ENCODE assay signal across 12 cellular contexts in genomic region chr2:67260348-67261277, GRCh38.
A peak's percentile ranks its signal among the peaks of the same experiment; 100 is the strongest.
DNase-seq lines count a peak whose midpoint lies in the region; ATAC-seq, FAIRE-seq and TF ChIP-seq lines count a peak whose summit lies in the region.
"Had no signal": no experiment of that assay in that cellular context is flagged by ENCODE, and none has a peak within 500 bp of the region (broad histone marks: within the 10 kb centered on the region; RNA-seq: fewer than 3 reads in every experiment).

No MANE protein-coding gene starts in this region.

- ATAC-seq in gastroesophageal sphincter (peak; percentile 90), GM18873 (IDR thresholded peaks at IDR 0.05; ENCODE audit: low FRiP score, unreplicated experiment) (no peak)

- peak; percentile 88 for TF ChIP-seq EP300 in gastroesophageal sphincter (IDR thresholded peaks at IDR 0.05)

- no peaks in the 10 kb centered on the region for H3K79me2 ChIP-seq in OCI-LY7 (ENCODE audit: insufficient read depth, low read depth, low read length)

- TF ChIP-seq POLR2A in gastroesophageal sphincter (IDR thresholded peaks at IDR 0.05), result no peak

- H3K4me1 ChIP-seq in gastroesophageal sphincter, result peaks cover 0 to 28% (median 9%) of the 10 kb centered on the region in 3 donors
- H3K4me1 ChIP-seq in rectal smooth muscle tissue (ENCODE audit: control insufficient read depth, insufficient read depth, low read length), result peaks cover 14% of the 10 kb centered on the region
- no peaks in the 10 kb centered on the region for H3K4me1 ChIP-seq in OCI-LY7 (ENCODE audit: insufficient read depth, low read length, poor library complexity, severe bottlenecking)

- no peak for TF ChIP-seq CTCF in gastroesophageal sphincter (IDR thresholded peaks at IDR 0.05)
- TF ChIP-seq CTCF in OCI-LY7 (conservative IDR thresholded peaks at IDR 0.05; ENCODE audit: low read length), result no peak

- no peak overlapping the region for H2AFZ ChIP-seq in OCI-LY7 (ENCODE audit: low read length)

- CTCF ChIA-PET in OCI-LY7 (lab: Charles Lee; ENCODE audit: unreplicated experiment), result no interaction called here

- H3K9ac ChIP-seq in rectal smooth muscle tissue (ENCODE audit: low read length), result no peak overlapping the region

- no peaks in the 10 kb centered on the region for H3K4me1 Mint-ChIP-seq in activated T-helper 2 cell treated with anti-CD3 and anti-CD28 coated beads, Interferon-gamma antibody, Interleukin-2, Interleukin-4, amounts not matched to agents 10 μg/mL and 5 μg/mL and 100 μg/mL, durations not matched to agents 14 hours and 24 hours and 36 hours (ENCODE audit: low read depth)
- H3K4me1 Mint-ChIP-seq: naive B cell had no signal

- H3K27ac ChIP-seq in gastroesophageal sphincter (peak overlapping the region; percentile 85 to 99 (median 87)), rectal smooth muscle tissue (ENCODE audit: low read depth, low read length) (peak overlapping the region; percentile 96), OCI-LY7 (ENCODE audit: low read depth, low read length, poor library complexity, severe bottlenecking) (no peak overlapping the region)

- intact Hi-C loops in OCI-LY7 (cut with micrococcal nuclease; ENCODE audit: unreplicated experiment), result no loop called here
- intact Hi-C loops in activated T-helper 2 cell treated with anti-CD3 and anti-CD28 coated beads, Interferon-gamma antibody, Interleukin-2, Interleukin-4, amounts not matched to agents 10 μg/mL and 5 μg/mL and 100 μg/mL, durations not matched to agents 14 hours and 24 hours and 36 hours (cut with micrococcal nuclease), result no loop called here

- no TSS peak for BruUV-seq in OCI-LY7 (replicated peaks; lab: Mats Ljungman, UMichigan)

- H3K9me2 ChIP-seq in OCI-LY7 (ENCODE audit: insufficient read depth, low read length), result no peaks in the 10 kb centered on the region

- H3K4me3 Mint-ChIP-seq in activated T-helper 2 cell treated with anti-CD3 and anti-CD28 coated beads, Interferon-gamma antibody, Interleukin-2, Interleukin-4, amounts not matched to agents 10 μg/mL and 5 μg/mL and 100 μg/mL, durations not matched to agents 14 hours and 24 hours and 36 hours (ENCODE audit: low read depth), result no peak overlapping the region
- H3K4me3 Mint-ChIP-seq: naive B cell had no signal

- no peak overlapping the region for H3K27ac Mint-ChIP-seq in activated T-helper 2 cell treated with anti-CD3 and anti-CD28 coated beads, Interferon-gamma antibody, Interleukin-2, Interleukin-4, amounts not matched to agents 10 μg/mL and 5 μg/mL and 100 μg/mL, durations not matched to agents 14 hours and 24 hours and 36 hours
- H3K27ac Mint-ChIP-seq: naive B cell had no signal

- no peaks in the 10 kb centered on the region for H4K20me1 ChIP-seq in OCI-LY7 (ENCODE audit: insufficient read depth, low read length)

- WGBS in gastroesophageal sphincter (ENCODE audit: low coverage in 1 of 2), 2 donors, result 9 to 29% methylated on average over 16 of the region's 16 CpGs

- POLR2A ChIA-PET in OCI-LY7 (lab: Charles Lee), result interaction anchor here (0.7 kb wide), 1 partner anchor 184 kb away, joined by 3 read pairs; no protein-coding TSS in a partner anchor

- no peak for FAIRE-seq in GM19239 (lab: Jason Lieb, UNC)
- FAIRE-seq: H1 had no signal

- no peak overlapping the region for H3K4me2 ChIP-seq in OCI-LY7 (ENCODE audit: low read length)

- H3K9me3 ChIP-seq in gastroesophageal sphincter, result no peaks in the 10 kb centered on the region
- H3K9me3 ChIP-seq in OCI-LY7 (ENCODE audit: low read length), result no peaks in the 10 kb centered on the region

- peak overlapping the region; percentile 19 to 27 for H3K4me3 ChIP-seq in gastroesophageal sphincter
- H3K4me3 ChIP-seq in rectal smooth muscle tissue (ENCODE audit: low read length), result no peak overlapping the region
- no peak overlapping the region for H3K4me3 ChIP-seq in OCI-LY7 (ENCODE audit: low read depth, low read length, poor library complexity, severe bottlenecking)

- H3K36me3 ChIP-seq in gastroesophageal sphincter, result no peaks in the 10 kb centered on the region
- H3K36me3 ChIP-seq in rectal smooth muscle tissue (ENCODE audit: control insufficient read depth, insufficient read depth, low read length), result no peaks in the 10 kb centered on the region
- H3K36me3 ChIP-seq in OCI-LY7 (ENCODE audit: insufficient read depth, low read length), result no peaks in the 10 kb centered on the region

- no peaks in the 10 kb centered on the region for H3K36me3 Mint-ChIP-seq in activated T-helper 2 cell treated with anti-CD3 and anti-CD28 coated beads, Interferon-gamma antibody, Interleukin-2, Interleukin-4, amounts not matched to agents 10 μg/mL and 5 μg/mL and 100 μg/mL, durations not matched to agents 14 hours and 24 hours and 36 hours (ENCODE audit: low read depth)
- H3K36me3 Mint-ChIP-seq: naive B cell had no signal

- peak; percentile 100 for DNase-seq in EH (ENCODE audit: low read depth)
- DNase-seq in T1000 (lab: John Stamatoyannopoulos, UW), result peak; percentile 42
- no peak for DNase-seq in OCI-LY7 (ENCODE audit: low spot score)
- no peak for DNase-seq in GM19239 (ENCODE audit: insufficient read length, low spot score)
- no peak for DNase-seq in activated T-helper 2 cell treated with anti-CD3 and anti-CD28 coated beads, Interferon-gamma antibody, Interleukin-2, Interleukin-4, amounts not matched to agents 10 μg/mL and 5 μg/mL and 100 μg/mL, durations not matched to agents 14 hours and 24 hours and 36 hours (ENCODE audit: low spot score)
- DNase-seq: activated naive CD4-positive, alpha-beta T cell treated with anti-CD3 and anti-CD28 coated beads, Interleukin-2, amount 50 U/mL, for 16 hours; Karpas-422; naive B cell had no signal

- H3K9me3 Mint-ChIP-seq in activated T-helper 2 cell treated with anti-CD3 and anti-CD28 coated beads, Interferon-gamma antibody, Interleukin-2, Interleukin-4, amounts not matched to agents 10 μg/mL and 5 μg/mL and 100 μg/mL, durations not matched to agents 14 hours and 24 hours and 36 hours, result no peaks in the 10 kb centered on the region
- H3K9me3 Mint-ChIP-seq: naive B cell had no signal

- no peaks in the 10 kb centered on the region for H3K27me3 Mint-ChIP-seq in activated T-helper 2 cell treated with anti-CD3 and anti-CD28 coated beads, Interferon-gamma antibody, Interleukin-2, Interleukin-4, amounts not matched to agents 10 μg/mL and 5 μg/mL and 100 μg/mL, durations not matched to agents 14 hours and 24 hours and 36 hours (ENCODE audit: low read depth)

- no peaks in the 10 kb centered on the region for H3K27me3 ChIP-seq in gastroesophageal sphincter
- H3K27me3 ChIP-seq in rectal smooth muscle tissue (ENCODE audit: control insufficient read depth, insufficient read depth, low read length), result no peaks in the 10 kb centered on the region

Comparison
In these comparisons a context has a peak if more than half of its experiments do, and no peak if none do; other contexts are left out.
1. DNase-seq: peak in EH (single experiment) and T1000 (single experiment); none in OCI-LY7 (single experiment), GM19239 (single experiment) and activated T-helper 2 cell treated with anti-CD3 and anti-CD28 coated beads, Interferon-gamma antibody, Interleukin-2, Interleukin-4, amounts not matched to agents 10 μg/mL and 5 μg/mL and 100 μg/mL, durations not matched to agents 14 hours and 24 hours and 36 hours (single experiment).
2. H3K4me3 ChIP-seq: peak in gastroesophageal sphincter (2 of 2); none in rectal smooth muscle tissue (single experiment) and OCI-LY7 (single experiment).